ENCODE assay signal across 14 cellular contexts in genomic region chr12:27387473-27387872, GRCh38. TPM values are rescaled to one million over a fixed set of nuclear protein-coding genes. Genes with fewer than 3 reads are reported as not detected.
DNase-seq lines count a peak whose midpoint lies in the region; ATAC-seq lines count a peak whose summit lies in the region.
"Had no signal": no experiment of that assay in that cellular context is flagged by ENCODE, and none has a peak within 500 bp of the region (broad histone marks: within the 10 kb centered on the region; RNA-seq: fewer than 3 reads in every experiment).

No MANE protein-coding gene starts in this region.

- in situ Hi-C loops in Caki2 (cut with HindIII; ENCODE audit: low pct_unique_long_range_greater_than_20kb, low sequenced_read_pairs) = no loop called here

- peak; percentile 58 for ATAC-seq in GM18861 (IDR thresholded peaks at IDR 0.05; ENCODE audit: unreplicated experiment)
- ATAC-seq in GM21825 (IDR thresholded peaks at IDR 0.05; ENCODE audit: unreplicated experiment) = no peak
- ATAC-seq: CD8-positive, alpha-beta T cell; K562 had no signal

- DNase-seq in Caki2 (ENCODE audit: low read depth) = peak; percentile 23
- peak; percentile 47 for DNase-seq in SW480 (ENCODE audit: low spot score)
- DNase-seq in renal cortical epithelial cell (ENCODE audit: low read depth) = peak; percentile 51
- DNase-seq in stimulated activated CD4-positive, alpha-beta T cell treated with anti-CD3 and anti-CD28 coated beads, Interleukin-2, amount 100 ng/mL, for 24 hours = no peak
- DNase-seq in NK-92 treated with Interleukin-12 subunit alpha and Interleukin-12 subunit beta, amount 100 ng/mL, for 24 hours (lab: John Stamatoyannopoulos, UW) = no peak
- DNase-seq: CD8-positive, alpha-beta T cell; COR-L47; DMS79; GM23248; Kasumi-1 had no signal

RNA-seq across cellular contexts. Expression of gene BMAL2, which starts 54.8 kb away (rescaled TPM):
- total RNA-seq in Caki2 (2014; rRNA removed; shearing (Covaris generic); ENCODE audit: low replicate concordance) = 19.6 and 23.5 TPM in 2 replicates
- 24.6 and 65.5 TPM in 2 replicates for total RNA-seq in renal cortical epithelial cell
- total RNA-seq: CD8-positive, alpha-beta T cell had no signal

RNA-seq across cellular contexts. Expression of gene SMCO2, which starts 59.1 kb away (rescaled TPM):
- 0.78 TPM in 1 of 2 replicates, not detected in the other for total RNA-seq in Caki2 (2014; rRNA removed; shearing (Covaris generic); ENCODE audit: low replicate concordance)
- not detected in 2 replicates for total RNA-seq in renal cortical epithelial cell
- total RNA-seq: CD8-positive, alpha-beta T cell; G401; GM23248; K562 had no signal

Comparison
In these comparisons a context has a peak if more than half of its experiments do, and no peak if none do; other contexts are left out.
1. DNase-seq: peak in Caki2 (single experiment), SW480 (single experiment) and renal cortical epithelial cell (single experiment); none in stimulated activated CD4-positive, alpha-beta T cell treated with anti-CD3 and anti-CD28 coated beads, Interleukin-2, amount 100 ng/mL, for 24 hours (0 of 2) and NK-92 treated with Interleukin-12 subunit alpha and Interleukin-12 subunit beta, amount 100 ng/mL, for 24 hours (single experiment).